ENCODE assay signal across 8 cellular contexts in genomic region chr2:221529943-221530652, GRCh38. TPM values are rescaled to one million over a fixed set of nuclear protein-coding genes. Genes with fewer than 3 reads are reported as not detected.
DNase-seq lines count a peak whose midpoint lies in the region; ATAC-seq lines count a peak whose summit lies in the region.

No MANE protein-coding gene starts in this region.

- no peaks in the 10 kb centered on the region for H3K27me3 ChIP-seq in effector memory CD4-positive, alpha-beta T cell (replicated peaks; ENCODE audit: control insufficient read depth, insufficient read depth, low read length, poor library complexity, severe bottlenecking)

- peak overlapping the region; percentile 59 for H3K27ac ChIP-seq in effector memory CD4-positive, alpha-beta T cell (ENCODE audit: insufficient read depth, low read length, poor library complexity, severe bottlenecking)

- no peaks in the 10 kb centered on the region for H3K9me3 ChIP-seq in effector memory CD4-positive, alpha-beta T cell (ENCODE audit: control insufficient read depth, low read length)

- DNase-seq in GM04503 (ENCODE audit: low read depth) (peak; percentile 48), NCI-H69 (lab: John Stamatoyannopoulos, UW) (peak; percentile 88), renal cortical epithelial cell (ENCODE audit: low read depth) (peak; percentile 90), NCI-H524 (lab: John Stamatoyannopoulos, UW) (no peak)
- DNase-seq in effector memory CD4-positive, alpha-beta T cell = no peak

- no peak for ATAC-seq in HG03280 (IDR thresholded peaks at IDR 0.05; ENCODE audit: unreplicated experiment)
- ATAC-seq in HG02571 (IDR thresholded peaks at IDR 0.05; ENCODE audit: unreplicated experiment) = no peak
- ATAC-seq in HG03457 (IDR thresholded peaks at IDR 0.05; ENCODE audit: unreplicated experiment) = no peak

- peaks cover 36% of the 10 kb centered on the region for H3K4me1 ChIP-seq in effector memory CD4-positive, alpha-beta T cell (ENCODE audit: control insufficient read depth, insufficient read depth, low read length, poor library complexity, severe bottlenecking)

- no peaks in the 10 kb centered on the region for H3K36me3 ChIP-seq in effector memory CD4-positive, alpha-beta T cell (ENCODE audit: control insufficient read depth, insufficient read depth, low read length)

- peak overlapping the region; percentile 16 for H3K4me3 ChIP-seq in effector memory CD4-positive, alpha-beta T cell (ENCODE audit: insufficient read depth, low read depth, low read length, poor library complexity, severe bottlenecking)

RNA-seq across cellular contexts. Expression of gene EPHA4, which starts 42.0 kb away (rescaled TPM):
- 7.1 and 15.8 TPM in 2 replicates for total RNA-seq in renal cortical epithelial cell

Comparison
In these comparisons a context has a peak if more than half of its experiments do, and no peak if none do; other contexts are left out.
1. DNase-seq: peak in GM04503 (single experiment), NCI-H69 (single experiment) and renal cortical epithelial cell (single experiment); none in effector memory CD4-positive, alpha-beta T cell (0 of 3) and NCI-H524 (0 of 2).